In genomic region chr10:99689461-99689860, GRCh38 we compare ENCODE assay signal across 18 cellular contexts. TPM values are rescaled to one million over a fixed set of nuclear protein-coding genes. Genes with fewer than 3 reads are reported as not detected.
DNase-seq lines count a peak whose midpoint lies in the region; ATAC-seq and TF ChIP-seq lines count a peak whose summit lies in the region.
"Had no signal": no experiment of that assay in that cellular context is flagged by ENCODE, and none has a peak within 500 bp of the region (broad histone marks: within the 10 kb centered on the region; RNA-seq: fewer than 3 reads in every experiment).

No MANE protein-coding gene starts in this region.

- no peaks in the 10 kb centered on the region for H3K9me3 Mint-ChIP-seq in activated CD4-positive, alpha-beta T cell treated with anti-CD3 and anti-CD28 coated beads for 36 hours (ENCODE audit: low read depth)

- H2AFZ ChIP-seq in osteoblast (ENCODE audit: low read length) = no peak overlapping the region

- H3K27me3 Mint-ChIP-seq in activated CD4-positive, alpha-beta T cell treated with anti-CD3 and anti-CD28 coated beads for 36 hours = no peaks in the 10 kb centered on the region

- H3K4me2 ChIP-seq in osteoblast (ENCODE audit: insufficient read depth, low read length) = no peak overlapping the region
- H3K4me2 ChIP-seq: SK-N-SH had no signal

- DNase-seq in EL (peak; percentile 31), RWPE1 (ENCODE audit: low spot score) (peak; percentile 60), epithelial cell of esophagus (ENCODE audit: low read depth) (peak; percentile 86), osteoblast (ENCODE audit: insufficient read length, low spot score, missing footprints) (no peak), GM13976 (ENCODE audit: low spot score) (no peak), NCI-H446 (lab: John Stamatoyannopoulos, UW) (no peak)
- no peak for DNase-seq in stimulated activated CD4-positive, alpha-beta T cell treated with anti-CD3 and anti-CD28 coated beads, Interleukin-4, amount 100 ng/mL, for 4 hours
- no peak for DNase-seq in activated CD4-positive, alpha-beta T cell treated with anti-CD3 and anti-CD28 coated beads for 36 hours
- DNase-seq: KG1, MV-4-11, NCI-H1694 treated with DMSO at 0.1 percent for 48 hours, NCI-H524, NCI-H82, OCI-M1, SHP77 treated with DMSO at 0.1 percent for 48 hours, SK-N-SH had no signal

- H3K27ac Mint-ChIP-seq in activated CD4-positive, alpha-beta T cell treated with anti-CD3 and anti-CD28 coated beads for 36 hours = no peak overlapping the region

- in situ Hi-C loops in GM13976 (cut with MboI; ENCODE audit: low sequenced_read_pairs, unreplicated experiment) = no loop called here

- H3K9me3 ChIP-seq in osteoblast (ENCODE audit: low read depth, low read length) = no peaks in the 10 kb centered on the region
- H3K9me3 ChIP-seq: SK-N-SH had no signal

- H3K36me3 Mint-ChIP-seq in activated CD4-positive, alpha-beta T cell treated with anti-CD3 and anti-CD28 coated beads for 36 hours (ENCODE audit: low read depth) = peaks cover 17% of the 10 kb centered on the region

- TF ChIP-seq CTCF in RWPE1 (conservative IDR thresholded peaks at IDR 0.05; ENCODE audit: low read depth) (no peak), epithelial cell of esophagus (IDR thresholded peaks at IDR 0.05; ENCODE audit: insufficient read depth, low read depth, low read length, missing control alignments) (no peak), osteoblast (IDR thresholded peaks at IDR 0.05; ENCODE audit: extremely low read depth, low read depth, low read length) (no peak), GM13976 (IDR thresholded peaks at IDR 0.05; ENCODE audit: borderline replicate concordance, control extremely low read depth, extremely low read depth, insufficient read depth, missing control alignments) (no peak)

- POLR2A ChIA-PET in RWPE1 (lab: Yijun Ruan, JAX; ENCODE audit: low non-redundant PET) = no interaction called here
- POLR2A ChIA-PET in activated CD4-positive, alpha-beta T cell treated with anti-CD3 and anti-CD28 coated beads for 36 hours (lab: Charles Lee) = no interaction called here

- H3K27ac ChIP-seq in RWPE1 = no peak overlapping the region
- H3K27ac ChIP-seq in osteoblast (ENCODE audit: low read depth, low read length) = peak overlapping the region; percentile 3
- H3K27ac ChIP-seq: C4-2B had no signal

- H4K20me1 ChIP-seq in osteoblast (ENCODE audit: insufficient read depth, low read length) = no peaks in the 10 kb centered on the region

- CTCF ChIA-PET in RWPE1 (lab: Yijun Ruan, JAX) = no interaction called here
- CTCF ChIA-PET in activated CD4-positive, alpha-beta T cell treated with anti-CD3 and anti-CD28 coated beads for 36 hours (lab: Charles Lee) = no interaction called here

- no peak overlapping the region for H3K4me3 Mint-ChIP-seq in activated CD4-positive, alpha-beta T cell treated with anti-CD3 and anti-CD28 coated beads for 36 hours

- H3K4me1 ChIP-seq in osteoblast (ENCODE audit: insufficient read depth, low read length) = peaks cover 34% of the 10 kb centered on the region

- H3K27me3 ChIP-seq in osteoblast (ENCODE audit: insufficient read depth, low read length) = no peaks in the 10 kb centered on the region

- H3K4me3 ChIP-seq in epithelial cell of esophagus (ENCODE audit: low read length) (no peak overlapping the region), osteoblast (ENCODE audit: insufficient read depth, low read length) (no peak overlapping the region)

- intact Hi-C loops in activated CD4-positive, alpha-beta T cell treated with anti-CD3 and anti-CD28 coated beads for 36 hours (cut with DNase I, micrococcal nuclease) = no loop called here

- ATAC-seq in activated CD4-positive, alpha-beta T cell treated with anti-CD3 and anti-CD28 coated beads for 36 hours = no peak
- ATAC-seq: HepG2 had no signal

- no peaks in the 10 kb centered on the region for H3K4me1 Mint-ChIP-seq in activated CD4-positive, alpha-beta T cell treated with anti-CD3 and anti-CD28 coated beads for 36 hours

- peaks cover 22% of the 10 kb centered on the region for H3K79me2 ChIP-seq in osteoblast (ENCODE audit: insufficient read depth, low read length)

- H3K36me3 ChIP-seq in osteoblast (ENCODE audit: insufficient read depth, low read length) = peaks cover 64% of the 10 kb centered on the region

RNA-seq across cellular contexts. Expression of gene ENTPD7, which starts 30.2 kb away (rescaled TPM):
- total RNA-seq in osteoblast = 33.3 and 35.5 TPM in 2 replicates
- total RNA-seq in activated CD4-positive, alpha-beta T cell treated with anti-CD3 and anti-CD28 coated beads for 36 hours = 1 to 10 TPM; 2.5 to 2.7 TPM

RNA-seq across cellular contexts. Expression of gene COX15, which starts 42.5 kb away (rescaled TPM):
- 34.5 and 36.9 TPM in 2 replicates for total RNA-seq in osteoblast
- 10 to 100 TPM; 28.1 to 35.5 TPM for total RNA-seq in activated CD4-positive, alpha-beta T cell treated with anti-CD3 and anti-CD28 coated beads for 36 hours

RNA-seq across cellular contexts. Expression of gene CUTC, which starts 42.6 kb away (rescaled TPM):
- total RNA-seq in osteoblast = 11.8 and 13.8 TPM in 2 replicates
- 10 to 100 TPM; 24.6 to 35.8 TPM for total RNA-seq in activated CD4-positive, alpha-beta T cell treated with anti-CD3 and anti-CD28 coated beads for 36 hours

Comparison
In these comparisons a context has a peak if more than half of its experiments do, and no peak if none do; other contexts are left out.
1. DNase-seq: peak in EL (single experiment), RWPE1 (single experiment) and epithelial cell of esophagus (single experiment); none in osteoblast (single experiment), GM13976 (single experiment), NCI-H446 (0 of 2), stimulated activated CD4-positive, alpha-beta T cell treated with anti-CD3 and anti-CD28 coated beads, Interleukin-4, amount 100 ng/mL, for 4 hours (0 of 2) and activated CD4-positive, alpha-beta T cell treated with anti-CD3 and anti-CD28 coated beads for 36 hours (single experiment).